19 cellular contexts compared by ENCODE assay signal in genomic region chr3:192039593-192039992, GRCh38.
"Had no signal": no experiment of that assay in that cellular context is flagged by ENCODE, and none has a peak within 500 bp of the region (broad histone marks: within the 10 kb centered on the region; RNA-seq: fewer than 3 reads in every experiment).

No MANE protein-coding gene starts in this region.

- H3K27me3 ChIP-seq: spleen, thyroid gland had no signal

- ATAC-seq: left lobe of liver; stimulated activated memory B cell treated with anti-CD40 and anti-IgM and Interleukin-4, amounts not matched to agents 10 μg/mL and 1 μg/mL and 100 μg/mL, for 72 hours had no signal

- H3K9me3 Mint-ChIP-seq: nephron had no signal

- FAIRE-seq: frontal cortex, kidney had no signal

- H3K27me3 Mint-ChIP-seq: activated naive CD4-positive, alpha-beta T cell treated with anti-CD3 and anti-CD28 coated beads, Interleukin-2, amount 50 U/mL, for 24 hours; stimulated activated memory B cell treated with anti-CD40 and anti-IgM and Interleukin-4, amounts not matched to agents 10 μg/mL and 1 μg/mL and 100 μg/mL, for 72 hours had no signal

- H3K4me1 Mint-ChIP-seq: activated naive CD4-positive, alpha-beta T cell treated with anti-CD3 and anti-CD28 coated beads, Interleukin-2, amount 50 U/mL, for 24 hours; nephron had no signal

- DNase-seq: activated CD4-positive, alpha-beta T cell treated with anti-CD3 and anti-CD28 coated beads for 1 hour; activated CD4-positive, alpha-beta T cell treated with anti-CD3 and anti-CD28 coated beads, Interleukin-2, amount 50 U/mL, for 48 hours; activated gamma-delta T cell; effector CD4-positive, alpha-beta T cell; hypothalamus; kidney; nucleus accumbens; posterior cingulate gyrus; spleen; stimulated activated CD4-positive, alpha-beta T cell treated with anti-CD3 and anti-CD28 coated beads, Interleukin-4, amount 100 ng/mL, for 4 hours; thyroid gland had no signal

- H3K4me3 ChIP-seq: lung, spleen, thyroid gland had no signal

- H3K36me3 ChIP-seq: spleen, thyroid gland had no signal

- H3K36me3 Mint-ChIP-seq: activated naive CD4-positive, alpha-beta T cell treated with anti-CD3 and anti-CD28 coated beads, Interleukin-2, amount 50 U/mL, for 24 hours; mesothelial cell of epicardium; stimulated activated memory B cell treated with anti-CD40 and anti-IgM and Interleukin-4, amounts not matched to agents 10 μg/mL and 1 μg/mL and 100 μg/mL, for 72 hours had no signal

- H3K27ac ChIP-seq: spleen, thyroid gland, VCaP had no signal

- H3K4me1 ChIP-seq: spleen, thyroid gland had no signal

- H3K27ac Mint-ChIP-seq: activated naive CD4-positive, alpha-beta T cell treated with anti-CD3 and anti-CD28 coated beads, Interleukin-2, amount 50 U/mL, for 24 hours; mesothelial cell of epicardium; nephron; stimulated activated memory B cell treated with anti-CD40 and anti-IgM and Interleukin-4, amounts not matched to agents 10 μg/mL and 1 μg/mL and 100 μg/mL, for 72 hours had no signal

- H3K4me3 Mint-ChIP-seq: activated naive CD4-positive, alpha-beta T cell treated with anti-CD3 and anti-CD28 coated beads, Interleukin-2, amount 50 U/mL, for 24 hours; mesothelial cell of epicardium; nephron; stimulated activated memory B cell treated with anti-CD40 and anti-IgM and Interleukin-4, amounts not matched to agents 10 μg/mL and 1 μg/mL and 100 μg/mL, for 72 hours had no signal

- H3K9me3 ChIP-seq: spleen, thyroid gland had no signal
